ENCODE assay signal across 8 cellular contexts in the genomic region with DNA sequence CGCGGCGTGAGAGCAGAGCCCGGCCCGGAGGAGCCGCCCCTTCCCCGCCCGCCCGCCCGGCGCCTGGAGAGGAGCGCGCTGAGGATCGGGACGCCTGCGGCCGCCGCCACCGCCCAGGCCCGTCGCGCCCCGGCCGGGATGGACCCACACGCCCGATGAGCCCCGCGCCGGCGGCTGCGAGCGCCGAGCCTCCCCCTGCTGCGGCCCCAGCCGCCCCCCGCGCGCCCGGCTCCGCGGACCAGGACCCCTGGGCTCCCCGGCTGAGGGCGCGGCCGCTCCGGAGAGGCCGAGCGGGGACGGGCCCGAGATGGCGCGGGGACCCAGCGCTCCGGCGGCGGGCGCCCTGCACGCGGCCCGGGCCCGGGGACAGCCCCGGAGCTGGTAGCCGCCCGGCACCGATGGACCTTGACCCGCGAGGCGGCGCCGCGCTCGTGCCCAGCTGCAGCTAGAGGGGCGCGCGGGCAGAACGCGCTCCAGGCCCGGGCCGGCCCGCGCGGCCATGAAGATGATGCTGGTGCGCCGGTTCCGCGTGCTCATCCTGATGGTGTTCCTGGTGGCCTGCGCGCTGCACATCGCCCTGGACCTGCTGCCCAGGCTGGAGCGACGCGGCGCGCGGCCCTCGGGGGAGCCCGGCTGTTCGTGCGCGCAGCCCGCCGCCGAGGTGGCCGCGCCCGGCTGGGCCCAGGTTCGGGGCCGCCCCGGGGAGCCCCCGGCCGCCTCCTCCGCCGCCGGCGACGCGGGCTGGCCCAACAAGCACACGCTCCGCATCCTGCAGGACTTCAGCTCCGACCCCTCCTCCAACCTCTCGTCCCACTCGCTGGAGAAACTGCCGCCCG. TPM values are rescaled to one million over a fixed set of nuclear protein-coding genes. Genes with fewer than 3 reads are reported as not detected.
DNase-seq lines count a peak whose midpoint lies in the region; ATAC-seq and TF ChIP-seq lines count a peak whose summit lies in the region.

No MANE protein-coding gene starts in this region.

- peaks cover 52% of the 10 kb centered on the region for H3K27me3 Mint-ChIP-seq in activated T-cell treated with anti-CD3 and anti-CD28 coated beads, Interleukin-2, amount 50 U/mL, for 4 hours (ENCODE audit: low read depth)

- H3K36me3 ChIP-seq in uterus = no peaks in the 10 kb centered on the region

- H3K4me3 ChIP-seq in mononuclear cell (ENCODE audit: low read length) (peak overlapping the region; percentile 38), uterus (peak overlapping the region; percentile 47 to 81)

- H3K4me3 Mint-ChIP-seq in activated T-cell treated with anti-CD3 and anti-CD28 coated beads, Interleukin-2, amount 50 U/mL, for 4 hours = no peak overlapping the region

- H3K27me3 ChIP-seq in mononuclear cell (ENCODE audit: insufficient read depth, low read length) (peaks cover 3% of the 10 kb centered on the region), uterus (no peaks in the 10 kb centered on the region)

- intact Hi-C loops in uterus (cut with DNase I; ENCODE audit: low total_unique reads) = loop anchor here (5.0 kb wide), 1 partner anchor 41 kb away; no protein-coding TSS in a partner anchor

- no peaks in the 10 kb centered on the region for H3K36me3 Mint-ChIP-seq in activated T-cell treated with anti-CD3 and anti-CD28 coated beads, Interleukin-2, amount 50 U/mL, for 4 hours (ENCODE audit: insufficient read depth)

- ATAC-seq in activated T-cell treated with anti-CD3 and anti-CD28 coated beads, Interleukin-2, amount 50 U/mL, for 4 hours = peak; percentile 17 to 40

- H3K4me1 ChIP-seq in mononuclear cell (ENCODE audit: insufficient read depth, low read length) = peaks cover 19% of the 10 kb centered on the region
- H3K4me1 ChIP-seq in uterus = peaks cover 0 to 17% of the 10 kb centered on the region in 2 donors

- H3K9me3 ChIP-seq in mononuclear cell (ENCODE audit: low read depth, low read length) (no peaks in the 10 kb centered on the region), uterus (no peaks in the 10 kb centered on the region)

- no peak for TF ChIP-seq CTCF in uterus (IDR thresholded peaks at IDR 0.05)

- DNase-seq in activated T-cell treated with anti-CD3 and anti-CD28 coated beads, Interleukin-2, amount 50 U/mL, for 4 hours = no peak
- DNase-seq in activated T-cell treated with anti-CD3 and anti-CD28 coated beads, Interleukin-2, amount 50 U/mL, for 1 hour = no peak
- DNase-seq in dermis blood vessel endothelial cell (peak; percentile 33), uterus (no peak), NCI-H128 (lab: John Stamatoyannopoulos, UW; ENCODE audit: unreplicated experiment) (no peak), DMS79 (lab: John Stamatoyannopoulos, UW) (no peak), Kasumi-1 (lab: John Stamatoyannopoulos, UW) (no peak)

- no peaks in the 10 kb centered on the region for H3K9me3 Mint-ChIP-seq in activated T-cell treated with anti-CD3 and anti-CD28 coated beads, Interleukin-2, amount 50 U/mL, for 4 hours

- peak overlapping the region; percentile 65 to 95 for H3K27ac ChIP-seq in uterus

- H3K4me1 Mint-ChIP-seq in activated T-cell treated with anti-CD3 and anti-CD28 coated beads, Interleukin-2, amount 50 U/mL, for 4 hours (ENCODE audit: low read depth) = peaks cover 3% of the 10 kb centered on the region

- TF ChIP-seq POLR2A in uterus (IDR thresholded peaks at IDR 0.05) = no peak

RNA-seq across cellular contexts. Expression of a gene that starts 0.5 kb away (rescaled TPM):
- 1 to 10 TPM in 2 of 3 donors, under 1 TPM in 1; 0.47 to 2.0 (median 1.7) TPM for total RNA-seq in activated T-cell treated with anti-CD3 and anti-CD28 coated beads, Interleukin-2, amount 50 U/mL, for 4 hours
- total RNA-seq in dermis blood vessel endothelial cell = 2.7 and 4.6 TPM in 2 replicates
- total RNA-seq in mononuclear cell = 15.3 TPM
- total RNA-seq in uterus = 10 to 100 TPM in 3 of 4 donors, 1 to 10 TPM in 1; 3.8 to 28.8 (median 16.4) TPM
